38 cellular contexts compared by ENCODE assay signal in genomic region chr2:152723918-152724317, GRCh38.
"Had no signal": no experiment of that assay in that cellular context is flagged by ENCODE, and none has a peak within 500 bp of the region (broad histone marks: within the 10 kb centered on the region; RNA-seq: fewer than 3 reads in every experiment).

No MANE protein-coding gene starts in this region.

- ATAC-seq: activated CD8-positive, alpha-beta memory T cell treated with anti-CD3 and anti-CD28 coated beads, Interleukin-2, amount 10 ng/mL, durations not matched to agents 7 days and 5 days; PC-3; Right ventricle myocardium inferior; SK-N-SH treated with all-trans-retinoic acid at 6 μM for 48 hours had no signal

- H3K36me3 ChIP-seq: cardiac muscle cell, Peyer's patch had no signal

- H3K27ac ChIP-seq: ascending aorta, cardiac muscle cell, Peyer's patch, RWPE1, WERI-Rb-1 had no signal

- DNase-seq: activated CD4-positive, alpha-beta memory T cell treated with anti-CD3 and anti-CD28 coated beads, Interleukin-2, amount 10 ng/mL, durations not matched to agents 7 days and 5 days; activated CD4-positive, alpha-beta T cell treated with anti-CD3 and anti-CD28 coated beads for 1 hour; activated CD4-positive, alpha-beta T cell treated with anti-CD3 and anti-CD28 coated beads for 48 hours; activated CD4-positive, CD25-positive, alpha-beta regulatory T cell; activated CD8-positive, alpha-beta memory T cell treated with anti-CD3 and anti-CD28 coated beads for 24 hours; activated CD8-positive, alpha-beta memory T cell treated with anti-CD3 and anti-CD28 coated beads, Interleukin-2, amount 10 ng/mL, durations not matched to agents 7 days and 5 days; activated CD8-positive, alpha-beta memory T cell treated with anti-CD3 and anti-CD28 coated beads, Interleukin-2, amount 50 U/mL, for 48 hours; activated gamma-delta T cell; activated naive CD4-positive, alpha-beta T cell treated with Interleukin-2 at 50 U/mL for 16 hours; activated naive CD8-positive, alpha-beta T cell treated with anti-CD3 and anti-CD28 coated beads, Interleukin-2, amount 10 ng/mL, durations not matched to agents 7 days and 5 days; amygdala; Karpas-422; MM.1S; MV-4-11; NCI-H1092; NCI-H1417; NCI-H146; NCI-H187; NCI-H2029 treated with DMSO at 0.1 percent for 48 hours; NCI-H2107; NCI-H2171; NCI-H510A; NCI-H526; NCI-H748 treated with DMSO at 0.1 percent for 48 hours; NK-92 treated with Interleukin-12 subunit alpha and Interleukin-12 subunit beta, amount 100 ng/mL, for 24 hours; PC-3; Peyer's patch; SIG-M5; SW 1271; T-helper 1 cell; T-helper 2 cell; T-helper 9 cell; WERI-Rb-1 had no signal

- H3K9me3 ChIP-seq: ascending aorta, Peyer's patch had no signal

- H3K4me3 ChIP-seq: ascending aorta, cardiac muscle cell, Peyer's patch had no signal

- H3K27me3 ChIP-seq: ascending aorta, cardiac muscle cell, Peyer's patch had no signal
